In genomic region chr4:184536881-184537248, GRCh38 we compare ENCODE assay signal across 8 cellular contexts.
DNase-seq lines count a peak whose midpoint lies in the region; ATAC-seq and TF ChIP-seq lines count a peak whose summit lies in the region.

No MANE protein-coding gene starts in this region.

- H3K36me3 ChIP-seq in OCI-LY1 (ENCODE audit: insufficient read depth, low read length) (no peaks in the 10 kb centered on the region), neural cell (ENCODE audit: insufficient read depth, low read length) (no peaks in the 10 kb centered on the region)

- H3K4me3 ChIP-seq in GM12864 (ENCODE audit: low read depth, low read length) (peak overlapping the region; percentile 72), OCI-LY1 (ENCODE audit: low read depth, low read length, poor library complexity, severe bottlenecking) (peak overlapping the region; percentile 95), neural cell (ENCODE audit: low read length) (peak overlapping the region; percentile 77)

- H2AFZ ChIP-seq in OCI-LY1 (ENCODE audit: low read length): no peak overlapping the region
- H2AFZ ChIP-seq in neural cell (ENCODE audit: low read depth, low read length): peak overlapping the region; percentile 90

- H3K9me3 Mint-ChIP-seq in endothelial cell (ENCODE audit: unreplicated experiment): no peaks in the 10 kb centered on the region

- H3K9ac ChIP-seq in OCI-LY1 (ENCODE audit: low read length): peak overlapping the region; percentile 98
- peak overlapping the region; percentile 66 for H3K9ac ChIP-seq in neural cell (ENCODE audit: low read length)

- ATAC-seq in GM21360 (IDR thresholded peaks at IDR 0.05; ENCODE audit: unreplicated experiment) (no peak), GM21529 (IDR thresholded peaks at IDR 0.05; ENCODE audit: unreplicated experiment) (no peak)

- TF ChIP-seq CTCF in GM12864 (IDR thresholded peaks at IDR 0.05; ENCODE audit: low read depth, low read length, missing control alignments): no peak
- no peak for TF ChIP-seq CTCF in OCI-LY1 (IDR thresholded peaks at IDR 0.05; ENCODE audit: low read length)
- no peak for TF ChIP-seq CTCF in endothelial cell (IDR thresholded peaks at IDR 0.05; ENCODE audit: unreplicated experiment)
- TF ChIP-seq CTCF in neural cell (IDR thresholded peaks at IDR 0.05; ENCODE audit: poor library complexity, severe bottlenecking): no peak

- TF ChIP-seq RAD21 in neural cell (conservative IDR thresholded peaks at IDR 0.05): no peak

- no peaks in the 10 kb centered on the region for H3K27me3 Mint-ChIP-seq in endothelial cell (ENCODE audit: unreplicated experiment)

- H3K9me2 ChIP-seq in OCI-LY1 (ENCODE audit: low read depth, low read length) (no peaks in the 10 kb centered on the region), neural cell (ENCODE audit: insufficient read depth, low read length) (no peaks in the 10 kb centered on the region)

- DNase-seq in GM12864 (ENCODE audit: low read depth) (no peak), endothelial cell (ENCODE audit: low spot score) (no peak), DMS79 (lab: John Stamatoyannopoulos, UW) (no peak), SW480 (ENCODE audit: low spot score) (no peak)

- peak overlapping the region; percentile 93 for H3K4me3 Mint-ChIP-seq in endothelial cell (ENCODE audit: unreplicated experiment)

- H3K4me1 Mint-ChIP-seq in endothelial cell (ENCODE audit: unreplicated experiment): peaks cover 19% of the 10 kb centered on the region

- H3K79me2 ChIP-seq in OCI-LY1 (ENCODE audit: insufficient read depth, low read length): no peaks in the 10 kb centered on the region
- H3K79me2 ChIP-seq in neural cell (replicated peaks; ENCODE audit: insufficient read depth, low read length): no peaks in the 10 kb centered on the region

- H4K20me1 ChIP-seq in OCI-LY1 (ENCODE audit: insufficient read depth, low read length) (no peaks in the 10 kb centered on the region), neural cell (ENCODE audit: insufficient read depth) (no peaks in the 10 kb centered on the region)

- H3K27ac ChIP-seq in OCI-LY1 (ENCODE audit: low read depth, low read length, poor library complexity, severe bottlenecking): peak overlapping the region; percentile 83
- H3K27ac ChIP-seq in neural cell (ENCODE audit: low read length): peak overlapping the region; percentile 28

- H3K27me3 ChIP-seq in OCI-LY1 (ENCODE audit: insufficient read depth, low read length) (no peaks in the 10 kb centered on the region), neural cell (ENCODE audit: insufficient read depth, low read depth, low read length) (no peaks in the 10 kb centered on the region)

- peak overlapping the region; percentile 98 for H3K27ac Mint-ChIP-seq in endothelial cell (ENCODE audit: unreplicated experiment)

- peaks cover 44% of the 10 kb centered on the region for H3K4me1 ChIP-seq in OCI-LY1 (ENCODE audit: insufficient read depth, low read length, severe bottlenecking)

- H3F3A ChIP-seq in OCI-LY1 (ENCODE audit: insufficient read depth, low read length) (peaks cover 14% of the 10 kb centered on the region; the same call in 1 of the 2 replicates), neural cell (ENCODE audit: insufficient read depth, low read length, poor library complexity, severe bottlenecking) (no peaks in the 10 kb centered on the region)

- no peaks in the 10 kb centered on the region for H3K36me3 Mint-ChIP-seq in endothelial cell (ENCODE audit: low read depth, unreplicated experiment)

- TF ChIP-seq EP300 in neural cell (conservative IDR thresholded peaks at IDR 0.05; ENCODE audit: poor library complexity, severe bottlenecking): no peak

- H3K9me3 ChIP-seq in OCI-LY1 (ENCODE audit: low read length) (no peaks in the 10 kb centered on the region), neural cell (ENCODE audit: low read length) (no peaks in the 10 kb centered on the region)

- H3K4me2 ChIP-seq in OCI-LY1 (ENCODE audit: low read length) (peak overlapping the region; percentile 85), neural cell (ENCODE audit: low read length) (peak overlapping the region; percentile 72)

TF ChIP-seq in neural cell, 6 proteins besides CTCF, POLR2A, EP300 and RAD21:
- no peak for TF ChIP-seq REST (IDR thresholded peaks at IDR 0.05; ENCODE audit: borderline replicate concordance)
- no peak for TF ChIP-seq TAF1 (IDR thresholded peaks at IDR 0.05; ENCODE audit: low read depth)
- no peak for TF ChIP-seq MXI1 (conservative IDR thresholded peaks at IDR 0.05; ENCODE audit: poor library complexity, severe bottlenecking)
- TF ChIP-seq SMC3 (conservative IDR thresholded peaks at IDR 0.05; ENCODE audit: poor library complexity): no peak
- no peak for TF ChIP-seq POLR2AphosphoS5 (IDR thresholded peaks at IDR 0.05)
- TF ChIP-seq EZH2 (IDR thresholded peaks at IDR 0.05; ENCODE audit: borderline replicate concordance, insufficient read depth, low read length, poor library complexity, severe bottlenecking): no peak
TF ChIP-seq in neural cell: peak in this region for 0.
